In the genomic region with DNA sequence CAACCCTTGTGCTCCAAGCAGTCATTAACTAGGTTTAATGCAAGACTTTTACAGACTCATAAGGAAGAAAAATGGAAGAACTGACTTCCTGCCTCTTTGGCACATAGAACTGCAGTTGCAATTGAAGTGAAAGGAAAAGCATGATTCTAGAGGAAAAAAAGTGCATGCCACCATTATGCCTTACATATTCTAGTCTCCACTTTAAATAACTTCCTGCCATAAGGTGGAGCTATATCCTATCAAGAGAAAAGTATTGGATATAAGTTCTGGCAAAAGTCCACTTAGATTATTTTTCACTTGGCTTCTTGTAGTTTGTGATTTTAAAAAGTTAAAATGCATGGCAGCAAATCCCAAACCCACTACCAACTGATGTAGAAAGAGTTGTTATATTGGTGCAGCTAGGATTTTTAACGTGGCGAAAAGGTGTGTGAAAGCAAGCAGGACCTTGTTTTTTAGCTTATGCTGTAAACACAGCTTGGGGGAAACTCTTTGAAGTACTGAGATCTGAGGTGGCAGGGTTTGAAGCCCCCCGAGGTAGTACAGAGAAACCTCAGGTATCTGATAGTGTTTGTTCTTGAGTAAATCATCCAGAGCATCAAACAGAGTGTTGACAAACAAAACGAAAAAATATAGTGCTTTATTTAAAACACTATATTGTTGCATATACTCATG, we compare ENCODE assay signal across 7 cellular contexts.
A peak's percentile ranks its signal among the peaks of the same experiment; 100 is the strongest.
DNase-seq lines count a peak whose midpoint lies in the region; ATAC-seq and TF ChIP-seq lines count a peak whose summit lies in the region.

No MANE protein-coding gene starts in this region.

- TF ChIP-seq CTCF in GM23338 (conservative IDR thresholded peaks at IDR 0.05; ENCODE audit: low read depth in 2 of 2) (peak; percentile 55 to 70), dorsolateral prefrontal cortex (IDR thresholded peaks at IDR 0.05 in 54 of 56, conservative IDR thresholded peaks at IDR 0.05 in 2 of 56; ENCODE audit: low read depth in 1 of 56, partially characterized antibody in 56 of 56) (peak in 50 of 56 donors; percentile 7 to 59 (median 40))

- H3K27ac Mint-ChIP-seq in GM23338: peak overlapping the region; percentile 63; the same call in 1 of the 2 replicates

- H3K4me2 ChIP-seq in GM23338: no peak overlapping the region

- peak; percentile 64 for ATAC-seq in GM23338
- no peak for ATAC-seq in GM21447 (IDR thresholded peaks at IDR 0.05; ENCODE audit: unreplicated experiment)

- no peak overlapping the region for H3K4me3 Mint-ChIP-seq in GM23338

- intact Hi-C loops in dorsolateral prefrontal cortex (cut with DNase I): loop anchor here in 1 of 2 donors (5.0 kb wide), 1 partner anchor 298 kb away; no protein-coding TSS in a partner anchor

- H3K4me3 ChIP-seq in GM23338 (no peak overlapping the region), dorsolateral prefrontal cortex (peak overlapping the region in 1 of 59 donors; percentile 13)

- peaks cover 7% of the 10 kb centered on the region; the same call in 2 of the 3 replicates for H3K36me3 Mint-ChIP-seq in GM23338 (ENCODE audit: low read depth)

- H3K9me3 Mint-ChIP-seq in GM23338: no peaks in the 10 kb centered on the region; the same call in 2 of the 3 replicates

- H3K4me1 ChIP-seq in GM23338 (ENCODE audit: insufficient read depth): no peaks in the 10 kb centered on the region

- H3K36me3 ChIP-seq in GM23338 (ENCODE audit: insufficient read depth): no peaks in the 10 kb centered on the region

- peak; percentile 61 for DNase-seq in GM23338 (ENCODE audit: low spot score)
- DNase-seq in NCI-H2107 treated with DMSO at 0.1 percent for 48 hours (lab: John Stamatoyannopoulos, UW; ENCODE audit: unreplicated experiment): peak; percentile 27
- DNase-seq in dorsolateral prefrontal cortex: no peak
- peak; percentile 10 for DNase-seq in non-pigmented ciliary epithelial cell (ENCODE audit: low read depth)
- DNase-seq in activated CD4-positive, CD25-positive, alpha-beta regulatory T cell treated with anti-CD3 and anti-CD28 coated beads, Interleukin-2, amount 50 U/mL, for 72 hours: no peak
- no peak for DNase-seq in stimulated activated naive CD4-positive, alpha-beta T cell treated with Interleukin-2 at 50 U/mL for 16 hours (lab: John Stamatoyannopoulos, UW)

- H2AFZ ChIP-seq in GM23338: peak overlapping the region; percentile 2; the same call in 1 of the 2 replicates

- H3K79me2 ChIP-seq in GM23338 (replicated peaks; ENCODE audit: insufficient read depth): no peaks in the 10 kb centered on the region

- no peaks in the 10 kb centered on the region for H4K20me1 ChIP-seq in GM23338 (replicated peaks; ENCODE audit: insufficient read depth)

- H3K27me3 ChIP-seq in GM23338 (ENCODE audit: insufficient read depth) (no peaks in the 10 kb centered on the region), dorsolateral prefrontal cortex (peaks cover 0 to 5% (median 0%) of the 10 kb centered on the region in 45 donors)

- peaks cover 13% of the 10 kb centered on the region; the same call in 2 of the 3 replicates for H3K4me1 Mint-ChIP-seq in GM23338

- H3F3A ChIP-seq in GM23338 (replicated peaks; ENCODE audit: low read depth): no peaks in the 10 kb centered on the region

- no peaks in the 10 kb centered on the region for H3K9me2 ChIP-seq in GM23338 (ENCODE audit: insufficient read depth)

- H3K27ac ChIP-seq in GM23338 (ENCODE audit: low read depth) (no peak overlapping the region), dorsolateral prefrontal cortex (peak overlapping the region in 1 of 59 donors; percentile 10)

- H3K27me3 Mint-ChIP-seq in GM23338 (ENCODE audit: insufficient read depth, low read depth, poor library complexity): no peaks in the 10 kb centered on the region

TF ChIP-seq in GM23338, 12 proteins besides CTCF, POLR2A, EP300 and RAD21 (continues in another document):
- TF ChIP-seq EZH2 (IDR thresholded peaks at IDR 0.05; ENCODE audit: low read depth, unreplicated experiment) (no peak), JUNB (IDR thresholded peaks at IDR 0.05; ENCODE audit: unreplicated experiment) (no peak), ZNF331 (CRISPR knock-in tag; IDR thresholded peaks at IDR 0.05; ENCODE audit: low read depth) (no peak), ZNF114 (CRISPR knock-in tag; IDR thresholded peaks at IDR 0.05) (no peak), STAT1 (IDR thresholded peaks at IDR 0.05; ENCODE audit: unreplicated experiment) (no peak), NANOG (IDR thresholded peaks at IDR 0.05; ENCODE audit: borderline replicate concordance) (no peak)
- TF ChIP-seq, protein P1, sequence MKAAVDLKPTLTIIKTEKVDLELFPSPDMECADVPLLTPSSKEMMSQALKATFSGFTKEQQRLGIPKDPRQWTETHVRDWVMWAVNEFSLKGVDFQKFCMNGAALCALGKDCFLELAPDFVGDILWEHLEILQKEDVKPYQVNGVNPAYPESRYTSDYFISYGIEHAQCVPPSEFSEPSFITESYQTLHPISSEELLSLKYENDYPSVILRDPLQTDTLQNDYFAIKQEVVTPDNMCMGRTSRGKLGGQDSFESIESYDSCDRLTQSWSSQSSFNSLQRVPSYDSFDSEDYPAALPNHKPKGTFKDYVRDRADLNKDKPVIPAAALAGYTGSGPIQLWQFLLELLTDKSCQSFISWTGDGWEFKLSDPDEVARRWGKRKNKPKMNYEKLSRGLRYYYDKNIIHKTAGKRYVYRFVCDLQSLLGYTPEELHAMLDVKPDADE (IDR thresholded peaks at IDR 0.05): no peak
- TF ChIP-seq, protein P2, sequence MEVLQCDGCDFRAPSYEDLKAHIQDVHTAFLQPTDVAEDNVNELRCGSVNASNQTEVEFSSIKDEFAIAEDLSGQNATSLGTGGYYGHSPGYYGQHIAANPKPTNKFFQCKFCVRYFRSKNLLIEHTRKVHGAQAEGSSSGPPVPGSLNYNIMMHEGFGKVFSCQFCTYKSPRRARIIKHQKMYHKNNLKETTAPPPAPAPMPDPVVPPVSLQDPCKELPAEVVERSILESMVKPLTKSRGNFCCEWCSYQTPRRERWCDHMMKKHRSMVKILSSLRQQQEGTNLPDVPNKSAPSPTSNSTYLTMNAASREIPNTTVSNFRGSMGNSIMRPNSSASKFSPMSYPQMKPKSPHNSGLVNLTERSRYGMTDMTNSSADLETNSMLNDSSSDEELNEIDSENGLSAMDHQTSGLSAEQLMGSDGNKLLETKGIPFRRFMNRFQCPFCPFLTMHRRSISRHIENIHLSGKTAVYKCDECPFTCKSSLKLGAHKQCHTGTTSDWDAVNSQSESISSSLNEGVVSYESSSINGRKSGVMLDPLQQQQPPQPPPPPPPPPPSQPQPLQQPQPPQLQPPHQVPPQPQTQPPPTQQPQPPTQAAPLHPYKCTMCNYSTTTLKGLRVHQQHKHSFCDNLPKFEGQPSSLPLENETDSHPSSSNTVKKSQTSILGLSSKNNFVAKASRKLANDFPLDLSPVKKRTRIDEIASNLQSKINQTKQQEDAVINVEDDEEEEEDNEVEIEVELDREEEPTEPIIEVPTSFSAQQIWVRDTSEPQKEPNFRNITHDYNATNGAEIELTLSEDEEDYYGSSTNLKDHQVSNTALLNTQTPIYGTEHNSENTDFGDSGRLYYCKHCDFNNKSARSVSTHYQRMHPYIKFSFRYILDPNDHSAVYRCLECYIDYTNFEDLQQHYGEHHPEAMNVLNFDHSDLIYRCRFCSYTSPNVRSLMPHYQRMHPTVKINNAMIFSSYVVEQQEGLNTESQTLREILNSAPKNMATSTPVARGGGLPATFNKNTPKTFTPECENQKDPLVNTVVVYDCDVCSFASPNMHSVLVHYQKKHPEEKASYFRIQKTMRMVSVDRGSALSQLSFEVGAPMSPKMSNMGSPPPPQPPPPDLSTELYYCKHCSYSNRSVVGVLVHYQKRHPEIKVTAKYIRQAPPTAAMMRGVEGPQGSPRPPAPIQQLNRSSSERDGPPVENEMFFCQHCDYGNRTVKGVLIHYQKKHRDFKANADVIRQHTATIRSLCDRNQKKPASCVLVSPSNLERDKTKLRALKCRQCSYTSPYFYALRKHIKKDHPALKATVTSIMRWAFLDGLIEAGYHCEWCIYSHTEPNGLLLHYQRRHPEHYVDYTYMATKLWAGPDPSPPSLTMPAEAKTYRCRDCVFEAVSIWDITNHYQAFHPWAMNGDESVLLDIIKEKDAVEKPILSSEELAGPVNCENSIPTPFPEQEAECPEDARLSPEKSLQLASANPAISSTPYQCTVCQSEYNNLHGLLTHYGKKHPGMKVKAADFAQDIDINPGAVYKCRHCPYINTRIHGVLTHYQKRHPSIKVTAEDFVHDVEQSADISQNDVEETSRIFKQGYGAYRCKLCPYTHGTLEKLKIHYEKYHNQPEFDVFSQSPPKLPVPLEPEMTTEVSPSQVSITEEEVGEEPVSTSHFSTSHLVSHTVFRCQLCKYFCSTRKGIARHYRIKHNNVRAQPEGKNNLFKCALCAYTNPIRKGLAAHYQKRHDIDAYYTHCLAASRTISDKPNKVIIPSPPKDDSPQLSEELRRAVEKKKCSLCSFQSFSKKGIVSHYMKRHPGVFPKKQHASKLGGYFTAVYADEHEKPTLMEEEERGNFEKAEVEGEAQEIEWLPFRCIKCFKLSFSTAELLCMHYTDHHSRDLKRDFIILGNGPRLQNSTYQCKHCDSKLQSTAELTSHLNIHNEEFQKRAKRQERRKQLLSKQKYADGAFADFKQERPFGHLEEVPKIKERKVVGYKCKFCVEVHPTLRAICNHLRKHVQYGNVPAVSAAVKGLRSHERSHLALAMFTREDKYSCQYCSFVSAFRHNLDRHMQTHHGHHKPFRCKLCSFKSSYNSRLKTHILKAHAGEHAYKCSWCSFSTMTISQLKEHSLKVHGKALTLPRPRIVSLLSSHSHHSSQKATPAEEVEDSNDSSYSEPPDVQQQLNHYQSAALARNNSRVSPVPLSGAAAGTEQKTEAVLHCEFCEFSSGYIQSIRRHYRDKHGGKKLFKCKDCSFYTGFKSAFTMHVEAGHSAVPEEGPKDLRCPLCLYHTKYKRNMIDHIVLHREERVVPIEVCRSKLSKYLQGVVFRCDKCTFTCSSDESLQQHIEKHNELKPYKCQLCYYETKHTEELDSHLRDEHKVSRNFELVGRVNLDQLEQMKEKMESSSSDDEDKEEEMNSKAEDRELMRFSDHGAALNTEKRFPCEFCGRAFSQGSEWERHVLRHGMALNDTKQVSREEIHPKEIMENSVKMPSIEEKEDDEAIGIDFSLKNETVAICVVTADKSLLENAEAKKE (CRISPR knock-in tag; IDR thresholded peaks at IDR 0.05): no peak

Comparison
In these comparisons a context has a peak if more than half of its experiments do, and no peak if none do; other contexts are left out.
1. DNase-seq: peak in GM23338 (single experiment), NCI-H2107 treated with DMSO at 0.1 percent for 48 hours (single experiment) and non-pigmented ciliary epithelial cell (single experiment); none in dorsolateral prefrontal cortex (0 of 10), activated CD4-positive, CD25-positive, alpha-beta regulatory T cell treated with anti-CD3 and anti-CD28 coated beads, Interleukin-2, amount 50 U/mL, for 72 hours (single experiment) and stimulated activated naive CD4-positive, alpha-beta T cell treated with Interleukin-2 at 50 U/mL for 16 hours (single experiment).